Comparison of ENCODE assay signal across 21 cellular contexts in genomic region chr12:132166093-132166492, GRCh38. TPM values are rescaled to one million over a fixed set of nuclear protein-coding genes. Genes with fewer than 3 reads are reported as not detected.
DNase-seq lines count a peak whose midpoint lies in the region; ATAC-seq, FAIRE-seq and TF ChIP-seq lines count a peak whose summit lies in the region.
"Had no signal": no experiment of that assay in that cellular context is flagged by ENCODE, and none has a peak within 500 bp of the region (broad histone marks: within the 10 kb centered on the region; RNA-seq: fewer than 3 reads in every experiment).

No MANE protein-coding gene starts in this region.

- DNase-seq in HTR-8/SVneo (ENCODE audit: insufficient read length, low spot score) = no peak
- no peak for DNase-seq in neuronal stem cell (ENCODE audit: low spot score)
- DNase-seq in urothelium cell line (ENCODE audit: low spot score) = no peak
- DNase-seq in MCF 10A (ENCODE audit: unreplicated experiment) = no peak
- no peak for DNase-seq in Right ventricle myocardium inferior (ENCODE audit: missing footprints)
- no peak for DNase-seq in GM23338 (ENCODE audit: low spot score)
- DNase-seq: ACHN; BE2C; C1 segment of cervical spinal cord; CD4-positive, CD25-positive, alpha-beta regulatory T cell; CD8-positive, alpha-beta memory T cell; COR-L47; GM23248; HCEC 1CT had no signal

- H3K36me3 Mint-ChIP-seq in MCF 10A (ENCODE audit: insufficient read depth, unreplicated experiment) (peaks cover 6% of the 10 kb centered on the region), GM23338 (ENCODE audit: low read depth) (no peaks in the 10 kb centered on the region; the same call in 2 of the 3 replicates)
- H3K36me3 Mint-ChIP-seq: CD4-positive, CD25-positive, alpha-beta regulatory T cell; CD8-positive, alpha-beta memory T cell; IgD-negative memory B cell had no signal

- H2AK5ac ChIP-seq in neuronal stem cell (ENCODE audit: low read depth, low read length) = no peak overlapping the region

- H3K4me2 ChIP-seq in neuronal stem cell (ENCODE audit: insufficient read depth, low read length, poor library complexity, severe bottlenecking) = no peak overlapping the region
- no peak overlapping the region for H3K4me2 ChIP-seq in GM23338

- H3K36me3 ChIP-seq in HEK293 (ENCODE audit: control insufficient read depth in 2 of 2, insufficient read depth in 1 of 2, low read length in 2 of 2) (no peaks in the 10 kb centered on the region), neuronal stem cell (replicated peaks in 1 of 2; ENCODE audit: control insufficient read depth in 2 of 2, insufficient read depth in 2 of 2, low read length in 2 of 2) (no peaks in the 10 kb centered on the region), GM23338 (ENCODE audit: insufficient read depth) (no peaks in the 10 kb centered on the region)
- H3K36me3 ChIP-seq: BE2C had no signal

- no peak overlapping the region for H2BK5ac ChIP-seq in neuronal stem cell (ENCODE audit: low read length)

- peak overlapping the region; percentile 21 for H3K14ac ChIP-seq in neuronal stem cell (ENCODE audit: low read length)

- FAIRE-seq in HTR-8/SVneo (lab: Jason Lieb, UNC) (peak; percentile 78), urothelium cell line (lab: Jason Lieb, UNC) (peak; percentile 93)
- FAIRE-seq: D721Med, GM12891, GM19239, H54, HepG2 had no signal

- no peak overlapping the region for H3K9ac ChIP-seq in neuronal stem cell (ENCODE audit: low read depth, low read length, poor library complexity)
- H3K9ac ChIP-seq: GM23248 had no signal

- H3K9me3 Mint-ChIP-seq in MCF 10A (ENCODE audit: unreplicated experiment) (peaks cover 17% of the 10 kb centered on the region), GM23338 (peaks cover 13% of the 10 kb centered on the region)
- H3K9me3 Mint-ChIP-seq: CD4-positive, CD25-positive, alpha-beta regulatory T cell; CD8-positive, alpha-beta memory T cell; IgD-negative memory B cell had no signal

- H3K27ac Mint-ChIP-seq in MCF 10A (ENCODE audit: low read depth, unreplicated experiment) (no peak overlapping the region), GM23338 (no peak overlapping the region)
- H3K27ac Mint-ChIP-seq: CD4-positive, CD25-positive, alpha-beta regulatory T cell; CD8-positive, alpha-beta memory T cell; IgD-negative memory B cell had no signal

- peaks cover 3% of the 10 kb centered on the region for H3K79me1 ChIP-seq in neuronal stem cell (ENCODE audit: low read depth, low read length)

- TF ChIP-seq CTCF in HEK293 (tag by site-specific recombination; IDR thresholded peaks at IDR 0.05) (no peak), MCF 10A (IDR thresholded peaks at IDR 0.05; ENCODE audit: unreplicated experiment) (no peak), GM23338 (conservative IDR thresholded peaks at IDR 0.05; ENCODE audit: low read depth in 2 of 2) (no peak)

- no peaks in the 10 kb centered on the region for H3K9me2 ChIP-seq in GM23338 (ENCODE audit: insufficient read depth)

- H3K4me1 Mint-ChIP-seq in MCF 10A (ENCODE audit: insufficient read depth, unreplicated experiment) (peaks cover 17% of the 10 kb centered on the region), GM23338 (no peaks in the 10 kb centered on the region)

- H2BK12ac ChIP-seq in neuronal stem cell (ENCODE audit: low read length) = peak overlapping the region; percentile 22

- intact Hi-C loops in MCF 10A (cut with micrococcal nuclease) = no loop called here
- intact Hi-C loops in Right ventricle myocardium inferior (cut with DNase I) = no loop called here

- no peaks in the 10 kb centered on the region for H3K79me2 ChIP-seq in GM23338 (replicated peaks; ENCODE audit: insufficient read depth)

- no peak overlapping the region for H2BK15ac ChIP-seq in neuronal stem cell (ENCODE audit: low read length)

- H3K27me3 Mint-ChIP-seq in MCF 10A (ENCODE audit: insufficient read depth, unreplicated experiment) = peaks cover 11% of the 10 kb centered on the region
- H3K27me3 Mint-ChIP-seq in GM23338 (ENCODE audit: insufficient read depth, low read depth, poor library complexity) = peaks cover 11% of the 10 kb centered on the region
- H3K27me3 Mint-ChIP-seq: CD4-positive, CD25-positive, alpha-beta regulatory T cell; CD8-positive, alpha-beta memory T cell; IgD-negative memory B cell had no signal

- H3F3A ChIP-seq in GM23338 (replicated peaks; ENCODE audit: low read depth) = no peaks in the 10 kb centered on the region

- no peak for ATAC-seq in Right ventricle myocardium inferior
- no peak for ATAC-seq in GM23338
- ATAC-seq: HepG2 had no signal

- H4K20me1 ChIP-seq in GM23338 (replicated peaks; ENCODE audit: insufficient read depth) = no peaks in the 10 kb centered on the region

- H3K27ac ChIP-seq in HEK293 (ENCODE audit: extremely low read depth, low read depth, low read length) = no peak overlapping the region
- no peak overlapping the region for H3K27ac ChIP-seq in neuronal stem cell (replicated peaks; ENCODE audit: low read length)
- no peak overlapping the region for H3K27ac ChIP-seq in GM23338 (ENCODE audit: low read depth)
- H3K27ac ChIP-seq: GM23248 had no signal

- no TSS peak for BruUV-seq in MCF 10A (replicated peaks; lab: Mats Ljungman, UMichigan)

- no peak overlapping the region for H3K4ac ChIP-seq in neuronal stem cell (ENCODE audit: low read length)

- no peak overlapping the region for H3K4me3 Mint-ChIP-seq in MCF 10A (ENCODE audit: unreplicated experiment)
- no peak overlapping the region for H3K4me3 Mint-ChIP-seq in GM23338
- H3K4me3 Mint-ChIP-seq: CD4-positive, CD25-positive, alpha-beta regulatory T cell; CD8-positive, alpha-beta memory T cell; IgD-negative memory B cell had no signal

- no peak overlapping the region for H2AFZ ChIP-seq in neuronal stem cell (ENCODE audit: low read length)
- H2AFZ ChIP-seq in GM23338 = no peak overlapping the region
- H2AFZ ChIP-seq: GM23248 had no signal

- H3K18ac ChIP-seq in neuronal stem cell (ENCODE audit: low read length) = no peak overlapping the region

- H3K9me3 ChIP-seq in HEK293 (ENCODE audit: control insufficient read depth, insufficient read depth, low read depth, low read length) (no peaks in the 10 kb centered on the region), neuronal stem cell (replicated peaks in 1 of 2; ENCODE audit: control insufficient read depth in 2 of 2, insufficient read depth in 1 of 2, low read depth in 1 of 2, low read length in 2 of 2) (no peaks in the 10 kb centered on the region)
- H3K9me3 ChIP-seq: BE2C had no signal

- H3K4me3 ChIP-seq in HEK293 (ENCODE audit: low read depth, low read length) (no peak overlapping the region), neuronal stem cell (ENCODE audit: low read length in 2 of 2) (no peak overlapping the region), GM23338 (no peak overlapping the region)
- H3K4me3 ChIP-seq: GM23248 had no signal

- POLR2A ChIA-PET in HEK293 (lab: Yijun Ruan, JAX) (no interaction called here), MCF 10A (lab: Yijun Ruan, JAX) (no interaction called here)

- peaks cover 0 to 27% (median 0%) of the 10 kb centered on the region in 3 experiments for H3K27me3 ChIP-seq in neuronal stem cell (ENCODE audit: control insufficient read depth in 3 of 3, insufficient read depth in 3 of 3, low read depth in 1 of 3, low read length in 3 of 3)
- H3K27me3 ChIP-seq in GM23338 (ENCODE audit: insufficient read depth) = no peaks in the 10 kb centered on the region

- 100% methylated on average over 1 of the region's 2 CpGs; no CpG with 5 or more reads in 1 of the 2 donors for WGBS in neuronal stem cell (ENCODE audit: extremely low coverage in 2 of 2, insufficient read length in 2 of 2, insufficient replicate concordance in 1 of 2), 2 donors

- peaks cover 14% of the 10 kb centered on the region for H3K4me1 ChIP-seq in HEK293 (ENCODE audit: control insufficient read depth, insufficient read depth, low read length)
- peaks cover 0 to 2% of the 10 kb centered on the region in 2 donors for H3K4me1 ChIP-seq in neuronal stem cell (ENCODE audit: control insufficient read depth in 2 of 2, insufficient read depth in 1 of 2, low read depth in 1 of 2, low read length in 2 of 2)
- no peaks in the 10 kb centered on the region for H3K4me1 ChIP-seq in GM23338 (ENCODE audit: insufficient read depth)
- H3K4me1 ChIP-seq: BE2C had no signal

- no peak overlapping the region for H4K91ac ChIP-seq in neuronal stem cell (ENCODE audit: low read depth, low read length, poor library complexity)

- no peak overlapping the region for H2BK120ac ChIP-seq in neuronal stem cell (ENCODE audit: low read depth, low read length)

- H3K23ac ChIP-seq in neuronal stem cell (ENCODE audit: low read depth, low read length, poor library complexity) = no peak overlapping the region

- CTCF ChIA-PET in HEK293 (lab: Yijun Ruan, JAX) = no interaction called here
- CTCF ChIA-PET in MCF 10A (lab: Yijun Ruan, JAX) = no interaction called here

- no peak overlapping the region for H4K8ac ChIP-seq in neuronal stem cell (ENCODE audit: low read depth, low read length)

TF ChIP-seq in GM23338, 12 proteins besides CTCF, POLR2A, EP300 and RAD21 (continues in another document):
- TF ChIP-seq CREB1 (CRISPR knock-in tag; IDR thresholded peaks at IDR 0.05; ENCODE audit: low read depth) (no peak), ZNF331 (CRISPR knock-in tag; IDR thresholded peaks at IDR 0.05; ENCODE audit: low read depth) (no peak)

RNA-seq across cellular contexts. Expression of gene NOC4L, which starts 21.8 kb away (rescaled TPM):
- polyA plus RNA-seq in neuronal stem cell (2013, experiment 1 of 2) = 24.2 TPM
- 24.1 TPM for polyA plus RNA-seq in neuronal stem cell (2013, experiment 2 of 2)
- total RNA-seq in MCF 10A (2022) (24.2 and 32.0 TPM in 2 replicates), Right ventricle myocardium inferior (9.2 TPM)
- total RNA-seq in GM23338 (2014; rRNA removed; shearing (Covaris generic)) = 32.7 and 42.4 TPM in 2 replicates
- polyA plus RNA-seq in GM23338 (2016; fragmentation: Nextera tagmentation; extraction: Ambion mirVana) = 54.7 and 58.5 TPM in 2 replicates

RNA-seq across cellular contexts. Expression of gene DDX51, which starts 22.0 kb away (rescaled TPM):
- 8.5 TPM for polyA plus RNA-seq in neuronal stem cell (2013, experiment 1 of 2)
- 8.6 TPM for polyA plus RNA-seq in neuronal stem cell (2013, experiment 2 of 2)
- total RNA-seq in MCF 10A (2022) (18.3 and 24.0 TPM in 2 replicates), Right ventricle myocardium inferior (10.4 TPM)
- 18.3 and 19.3 TPM in 2 replicates for total RNA-seq in GM23338 (2014; rRNA removed; shearing (Covaris generic))
- polyA plus RNA-seq in GM23338 (2016; fragmentation: Nextera tagmentation; extraction: Ambion mirVana) = 12.4 and 13.0 TPM in 2 replicates
